ENCODE assay signal across 1 cellular context in genomic region chr4:52098618-52099017, GRCh38.
TF ChIP-seq lines count a peak whose summit lies in the region.

No MANE protein-coding gene starts in this region.

TF ChIP-seq in HEK293, 187 proteins besides CTCF, POLR2A, EP300 and RAD21 (continued from another document):
- TF ChIP-seq ZNF510 (tag by site-specific recombination; IDR thresholded peaks at IDR 0.05; ENCODE audit: insufficient replicate concordance) (no peak), HOXC10 (CRISPR knock-in tag; IDR thresholded peaks at IDR 0.05) (no peak), ZNF239 (tag by site-specific recombination; IDR thresholded peaks at IDR 0.05) (no peak), ZBTB8A (tag by site-specific recombination; IDR thresholded peaks at IDR 0.05) (no peak), BCL11A (tag by site-specific recombination; IDR thresholded peaks at IDR 0.05; ENCODE audit: low read depth) (no peak), ZNF791 (tag by site-specific recombination; IDR thresholded peaks at IDR 0.05) (no peak), ZNF654 (tag by site-specific recombination; IDR thresholded peaks at IDR 0.05; ENCODE audit: low read depth) (no peak), ZNF37A (tag by site-specific recombination; IDR thresholded peaks at IDR 0.05) (no peak), ZNF366 (tag by site-specific recombination; conservative IDR thresholded peaks at IDR 0.05) (0 out of 2 replicates have a peak, but pooled peaks have one; percentile 29), ZNF174 (tag by site-specific recombination; IDR thresholded peaks at IDR 0.05) (no peak), ZNF843 (tag by site-specific recombination; IDR thresholded peaks at IDR 0.05) (peak; percentile 51; the same call in 1 of the 2 replicates), OVOL3 (tag by site-specific recombination; IDR thresholded peaks at IDR 0.05) (no peak), ZNF48 (tag by site-specific recombination; IDR thresholded peaks at IDR 0.05) (no peak), ZNF677 (tag by site-specific recombination; IDR thresholded peaks at IDR 0.05) (no peak), REST (tag by site-specific recombination; IDR thresholded peaks at IDR 0.05) (no peak), ZSCAN30 (tag by site-specific recombination; IDR thresholded peaks at IDR 0.05) (no peak), ZNF133 (tag by site-specific recombination; IDR thresholded peaks at IDR 0.05) (no peak), ZNF354C (tag by site-specific recombination; IDR thresholded peaks at IDR 0.05; ENCODE audit: borderline replicate concordance, low read depth) (no peak), ZNF266 (tag by site-specific recombination; IDR thresholded peaks at IDR 0.05; ENCODE audit: low read depth) (no peak), ZNF155 (tag by site-specific recombination; IDR thresholded peaks at IDR 0.05) (no peak), ZNF548 (tag by site-specific recombination; IDR thresholded peaks at IDR 0.05) (no peak), ZNF404 (tag by site-specific recombination; IDR thresholded peaks at IDR 0.05) (no peak), ZNF518A (tag by site-specific recombination; conservative IDR thresholded peaks at IDR 0.05; ENCODE audit: low read depth) (no peak), ZNF596 (tag by site-specific recombination; IDR thresholded peaks at IDR 0.05) (no peak), ZIC2 (tag by site-specific recombination; IDR thresholded peaks at IDR 0.05) (no peak), FEZF1 (tag by site-specific recombination; IDR thresholded peaks at IDR 0.05) (0 out of 2 replicates have a peak, but pooled peaks have one; percentile 24), ZNF639 (tag by site-specific recombination; IDR thresholded peaks at IDR 0.05) (no peak), ZNF18 (tag by site-specific recombination; IDR thresholded peaks at IDR 0.05) (no peak), SALL2 (tag by site-specific recombination; IDR thresholded peaks at IDR 0.05; ENCODE audit: borderline replicate concordance) (no peak), ZXDB (tag by site-specific recombination; IDR thresholded peaks at IDR 0.05) (no peak; the same call in 1 of the 2 replicates), ZNF223 (tag by site-specific recombination; IDR thresholded peaks at IDR 0.05) (no peak)
- TF ChIP-seq, protein P1, sequence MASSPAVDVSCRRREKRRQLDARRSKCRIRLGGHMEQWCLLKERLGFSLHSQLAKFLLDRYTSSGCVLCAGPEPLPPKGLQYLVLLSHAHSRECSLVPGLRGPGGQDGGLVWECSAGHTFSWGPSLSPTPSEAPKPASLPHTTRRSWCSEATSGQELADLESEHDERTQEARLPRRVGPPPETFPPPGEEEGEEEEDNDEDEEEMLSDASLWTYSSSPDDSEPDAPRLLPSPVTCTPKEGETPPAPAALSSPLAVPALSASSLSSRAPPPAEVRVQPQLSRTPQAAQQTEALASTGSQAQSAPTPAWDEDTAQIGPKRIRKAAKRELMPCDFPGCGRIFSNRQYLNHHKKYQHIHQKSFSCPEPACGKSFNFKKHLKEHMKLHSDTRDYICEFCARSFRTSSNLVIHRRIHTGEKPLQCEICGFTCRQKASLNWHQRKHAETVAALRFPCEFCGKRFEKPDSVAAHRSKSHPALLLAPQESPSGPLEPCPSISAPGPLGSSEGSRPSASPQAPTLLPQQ (tag by site-specific recombination; IDR thresholded peaks at IDR 0.05) = no peak
- TF ChIP-seq, protein P2, sequence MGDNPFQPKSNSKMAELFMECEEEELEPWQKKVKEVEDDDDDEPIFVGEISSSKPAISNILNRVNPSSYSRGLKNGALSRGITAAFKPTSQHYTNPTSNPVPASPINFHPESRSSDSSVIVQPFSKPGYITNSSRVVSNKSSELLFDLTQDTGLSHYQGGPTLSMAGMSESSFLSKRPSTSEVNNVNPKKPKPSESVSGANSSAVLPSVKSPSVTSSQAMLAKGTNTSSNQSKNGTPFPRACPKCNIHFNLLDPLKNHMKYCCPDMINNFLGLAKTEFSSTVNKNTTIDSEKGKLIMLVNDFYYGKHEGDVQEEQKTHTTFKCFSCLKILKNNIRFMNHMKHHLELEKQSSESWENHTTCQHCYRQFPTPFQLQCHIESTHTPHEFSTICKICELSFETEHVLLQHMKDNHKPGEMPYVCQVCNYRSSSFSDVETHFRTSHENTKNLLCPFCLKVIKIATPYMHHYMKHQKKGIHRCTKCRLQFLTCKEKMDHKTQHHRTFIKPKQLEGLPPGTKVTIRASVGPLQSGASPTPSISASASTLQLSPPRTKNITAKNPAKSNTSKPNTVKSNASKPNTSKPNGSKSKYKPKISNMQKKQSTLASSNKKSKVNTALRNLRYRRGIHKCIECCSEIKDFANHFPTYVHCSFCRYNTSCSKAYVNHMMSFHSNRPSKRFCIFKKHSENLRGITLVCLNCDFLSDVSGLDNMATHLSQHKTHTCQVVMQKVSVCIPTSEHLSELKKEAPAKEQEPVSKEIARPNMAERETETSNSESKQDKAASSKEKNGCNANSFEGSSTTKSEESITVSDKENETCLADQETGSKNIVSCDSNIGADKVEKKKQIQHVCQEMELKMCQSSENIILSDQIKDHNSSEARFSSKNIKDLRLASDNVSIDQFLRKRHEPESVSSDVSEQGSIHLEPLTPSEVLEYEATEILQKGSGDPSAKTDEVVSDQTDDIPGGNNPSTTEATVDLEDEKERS (tag by site-specific recombination; IDR thresholded peaks at IDR 0.05) = no peak
- TF ChIP-seq, protein P3, sequence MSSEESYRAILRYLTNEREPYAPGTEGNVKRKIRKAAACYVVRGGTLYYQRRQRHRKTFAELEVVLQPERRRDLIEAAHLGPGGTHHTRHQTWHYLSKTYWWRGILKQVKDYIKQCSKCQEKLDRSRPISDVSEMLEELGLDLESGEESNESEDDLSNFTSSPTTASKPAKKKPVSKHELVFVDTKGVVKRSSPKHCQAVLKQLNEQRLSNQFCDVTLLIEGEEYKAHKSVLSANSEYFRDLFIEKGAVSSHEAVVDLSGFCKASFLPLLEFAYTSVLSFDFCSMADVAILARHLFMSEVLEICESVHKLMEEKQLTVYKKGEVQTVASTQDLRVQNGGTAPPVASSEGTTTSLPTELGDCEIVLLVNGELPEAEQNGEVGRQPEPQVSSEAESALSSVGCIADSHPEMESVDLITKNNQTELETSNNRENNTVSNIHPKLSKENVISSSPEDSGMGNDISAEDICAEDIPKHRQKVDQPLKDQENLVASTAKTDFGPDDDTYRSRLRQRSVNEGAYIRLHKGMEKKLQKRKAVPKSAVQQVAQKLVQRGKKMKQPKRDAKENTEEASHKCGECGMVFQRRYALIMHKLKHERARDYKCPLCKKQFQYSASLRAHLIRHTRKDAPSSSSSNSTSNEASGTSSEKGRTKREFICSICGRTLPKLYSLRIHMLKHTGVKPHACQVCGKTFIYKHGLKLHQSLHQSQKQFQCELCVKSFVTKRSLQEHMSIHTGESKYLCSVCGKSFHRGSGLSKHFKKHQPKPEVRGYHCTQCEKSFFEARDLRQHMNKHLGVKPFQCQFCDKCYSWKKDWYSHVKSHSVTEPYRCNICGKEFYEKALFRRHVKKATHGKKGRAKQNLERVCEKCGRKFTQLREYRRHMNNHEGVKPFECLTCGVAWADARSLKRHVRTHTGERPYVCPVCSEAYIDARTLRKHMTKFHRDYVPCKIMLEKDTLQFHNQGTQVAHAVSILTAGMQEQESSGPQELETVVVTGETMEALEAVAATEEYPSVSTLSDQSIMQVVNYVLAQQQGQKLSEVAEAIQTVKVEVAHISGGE (tag by site-specific recombination; conservative IDR thresholded peaks at IDR 0.05; ENCODE audit: low read depth) = no peak
